Comparison of ENCODE assay signal across 14 cellular contexts in the genomic region with DNA sequence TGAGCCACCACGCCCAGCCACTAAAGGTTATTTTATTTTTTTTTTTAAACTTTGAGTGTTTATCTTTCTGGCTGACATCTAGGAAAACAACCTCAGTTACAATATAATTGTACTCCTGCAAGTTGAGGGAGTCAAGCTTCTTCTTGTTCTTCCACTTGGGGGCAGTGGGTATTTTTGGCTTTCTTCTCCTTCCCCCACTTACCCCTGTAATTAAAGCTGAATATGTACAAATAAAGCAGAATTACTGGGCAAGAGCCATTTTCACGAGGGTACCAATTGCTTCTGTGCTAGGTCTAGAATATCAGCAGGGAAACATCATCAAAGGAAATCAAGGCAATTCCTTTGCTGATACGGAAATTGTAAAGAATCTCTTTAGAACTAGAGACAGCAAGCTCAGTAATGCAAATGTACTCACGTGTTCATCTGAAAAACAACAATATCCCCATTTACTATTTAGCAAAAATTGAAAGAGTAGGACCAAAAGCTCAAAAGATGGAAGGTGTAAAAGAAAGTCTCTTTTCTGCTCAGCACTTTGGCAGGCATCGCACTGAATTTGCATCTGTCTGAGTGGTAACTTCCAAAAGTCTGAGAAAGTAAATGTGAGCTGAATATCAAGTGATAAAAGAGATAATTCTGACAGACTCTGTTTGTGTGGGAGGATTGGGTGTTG.
DNase-seq lines count a peak whose midpoint lies in the region; ATAC-seq, FAIRE-seq and TF ChIP-seq lines count a peak whose summit lies in the region.
"Had no signal": no experiment of that assay in that cellular context is flagged by ENCODE, and none has a peak within 500 bp of the region (broad histone marks: within the 10 kb centered on the region; RNA-seq: fewer than 3 reads in every experiment).

No MANE protein-coding gene starts in this region.

- no TSS peak for BruUV-seq in IMR-90 (replicated peaks; lab: Mats Ljungman, UMichigan)
- BruUV-seq in GM12878 (replicated peaks; lab: Mats Ljungman, UMichigan) = no TSS peak

- H3K27ac ChIP-seq in IMR-90 (ENCODE audit: insufficient read depth, low read length) = no peak overlapping the region
- peak overlapping the region; percentile 54 for H3K27ac ChIP-seq in GM12878 (ENCODE audit: control insufficient read depth, insufficient read depth)
- H3K27ac ChIP-seq in effector memory CD4-positive, alpha-beta T cell (ENCODE audit: insufficient read depth, low read length, poor library complexity, severe bottlenecking) = no peak overlapping the region
- no peak overlapping the region for H3K27ac ChIP-seq in upper lobe of left lung
- no peak overlapping the region for H3K27ac ChIP-seq in heart left ventricle
- H3K27ac ChIP-seq: C4-2B, stomach had no signal

- peak; percentile 57 for FAIRE-seq in GM12878 (lab: Jason Lieb, UNC)

- in situ Hi-C loops in IMR-90 (cut with MboI; ENCODE audit: low sequenced_read_pairs) (no loop called here), GM12878 (cut with MboI) (no loop called here)

- H2AK5ac ChIP-seq in IMR-90 (ENCODE audit: low read depth, low read length) = no peak overlapping the region

- no peak overlapping the region for H2BK20ac ChIP-seq in IMR-90 (ENCODE audit: low read depth, low read length)

- peaks cover 14 to 38% of the 10 kb centered on the region in 2 experiments for H3K79me1 ChIP-seq in IMR-90 (ENCODE audit: low read depth in 1 of 2, low read length in 2 of 2)

- H3K18ac ChIP-seq in IMR-90 (ENCODE audit: low read depth, low read length) = no peak overlapping the region

- H4K91ac ChIP-seq in IMR-90 (ENCODE audit: insufficient read depth, low read depth, low read length) = no peak overlapping the region

- intact Hi-C loops in IMR-90 (cut with micrococcal nuclease) (no loop called here), GM12878 (cut with micrococcal nuclease; ENCODE audit: unreplicated experiment) (loop anchor here (5.0 kb wide), 1 partner anchor 133 kb away; no protein-coding TSS in a partner anchor), heart left ventricle (cut with DNase I) (no loop called here)

- H3K36me3 ChIP-seq in IMR-90 (ENCODE audit: control insufficient read depth, insufficient read depth, low read length) = no peaks in the 10 kb centered on the region
- H3K36me3 ChIP-seq in GM12878 (ENCODE audit: control insufficient read depth in 2 of 2, insufficient read depth in 2 of 2, low read length in 1 of 2) = peaks cover 0 to 5% of the 10 kb centered on the region in 2 experiments; a peak in 2 of 4 replicates
- no peaks in the 10 kb centered on the region for H3K36me3 ChIP-seq in effector memory CD4-positive, alpha-beta T cell (ENCODE audit: control insufficient read depth, insufficient read depth, low read length)
- H3K36me3 ChIP-seq in upper lobe of left lung = no peaks in the 10 kb centered on the region
- H3K36me3 ChIP-seq in heart left ventricle = no peaks in the 10 kb centered on the region

- H3K4me3 ChIP-seq in IMR-90 (ENCODE audit: insufficient read depth, low read depth, low read length) = no peak overlapping the region
- H3K4me3 ChIP-seq in GM12878 = peak overlapping the region; percentile 29; the same call in 1 of the 2 replicates
- no peak overlapping the region for H3K4me3 ChIP-seq in effector memory CD4-positive, alpha-beta T cell (ENCODE audit: insufficient read depth, low read depth, low read length, poor library complexity, severe bottlenecking)
- no peak overlapping the region for H3K4me3 ChIP-seq in upper lobe of left lung
- no peak overlapping the region for H3K4me3 ChIP-seq in heart left ventricle
- H3K4me3 ChIP-seq: stomach had no signal

- no peak overlapping the region for H2BK120ac ChIP-seq in IMR-90 (ENCODE audit: low read depth, low read length)

- no peak overlapping the region for H2BK5ac ChIP-seq in IMR-90 (ENCODE audit: low read depth, low read length, poor library complexity, severe bottlenecking)

- H3K14ac ChIP-seq in IMR-90 (replicated peaks; ENCODE audit: low read depth, low read length) = 0 out of 2 replicates have a peak overlapping the region, but pooled peaks have one; percentile 50

- RAD21 ChIA-PET in GM12878 (lab: Charles Lee; ENCODE audit: unreplicated experiment) = interaction anchor here (0.7 to 4.6 kb wide), 20 partner anchors 12 to 180 kb away, joined by 3 to 72 read pairs (median 5); partner anchors contain the start of genes SUDS3 and TAOK3

- H3K79me2 ChIP-seq in GM12878 (ENCODE audit: control insufficient read depth, insufficient read depth, low read length) = peaks cover 50% of the 10 kb centered on the region

- DNase-seq in Ammon's horn (ENCODE audit: low spot score) (peak; percentile 75), IMR-90 (no peak), GM12878 (ENCODE audit: low read depth, low spot score) (no peak), middle frontal gyrus (ENCODE audit: extremely low spot score, low spot score) (peak; percentile 51), upper lobe of left lung (no peak), heart left ventricle (no peak)
- no peak for DNase-seq in effector memory CD4-positive, alpha-beta T cell
- no peak for DNase-seq in central memory CD4-positive, alpha-beta T cell
- DNase-seq: activated naive CD4-positive, alpha-beta T cell treated with anti-CD3 and anti-CD28 coated beads, Interleukin-2, amount 10 ng/mL, durations not matched to agents 7 days and 5 days; NCI-H1092 treated with DMSO at 0.1 percent for 48 hours; right cardiac atrium; stomach had no signal

- no peak overlapping the region for H2AFZ ChIP-seq in IMR-90 (replicated peaks; ENCODE audit: low read length, poor library complexity)
- peak overlapping the region; percentile 33 for H2AFZ ChIP-seq in GM12878 (ENCODE audit: control insufficient read depth, low read depth, low read length)

- ATAC-seq in IMR-90 (ENCODE audit: low read depth) (no peak), GM12878 (peak; percentile 26), upper lobe of left lung (ENCODE audit: low FRiP score in 2 of 2) (no peak), heart left ventricle (no peak)
- ATAC-seq: HCT116, right cardiac atrium had no signal

- no peak overlapping the region for H3K4ac ChIP-seq in IMR-90 (ENCODE audit: low read depth, low read length)

- no peak for TF ChIP-seq EP300 in GM12878 (IDR thresholded peaks at IDR 0.05; ENCODE audit: borderline replicate concordance in 1 of 2, control insufficient read depth in 1 of 2, low read depth in 2 of 2, low read length in 2 of 2)
- no peak for TF ChIP-seq EP300 in upper lobe of left lung (IDR thresholded peaks at IDR 0.05)

- H3K4me2 ChIP-seq in IMR-90 (ENCODE audit: low read depth, low read length) (no peak overlapping the region), GM12878 (ENCODE audit: control insufficient read depth, insufficient read depth) (peak overlapping the region; percentile 34; the same call in 1 of the 2 replicates)

- no peak overlapping the region for H2BK15ac ChIP-seq in IMR-90 (ENCODE audit: low read depth, low read length)

- H3K23ac ChIP-seq in IMR-90 (ENCODE audit: low read depth, low read length) = peak overlapping the region; percentile 60; the same call in 1 of the 2 replicates

- TF ChIP-seq RAD21 in IMR-90 (IDR thresholded peaks at IDR 0.05; ENCODE audit: low read length) (no peak), GM12878 (IDR thresholded peaks at IDR 0.05; ENCODE audit: insufficient read depth, low read depth, low read length) (peak; percentile 51)

- H3K27me3 ChIP-seq in IMR-90 (ENCODE audit: control insufficient read depth, insufficient read depth, low read length) (no peaks in the 10 kb centered on the region), GM12878 (replicated peaks in 1 of 2; ENCODE audit: control insufficient read depth in 2 of 2, insufficient read depth in 2 of 2, low read length in 1 of 2) (no peaks in the 10 kb centered on the region), upper lobe of left lung (no peaks in the 10 kb centered on the region), heart left ventricle (no peaks in the 10 kb centered on the region)
- H3K27me3 ChIP-seq in effector memory CD4-positive, alpha-beta T cell (replicated peaks; ENCODE audit: control insufficient read depth, insufficient read depth, low read length, poor library complexity, severe bottlenecking) = no peaks in the 10 kb centered on the region
- H3K27me3 ChIP-seq: stomach had no signal

- H4K20me1 ChIP-seq in IMR-90 (ENCODE audit: insufficient read depth, low read length) = no peaks in the 10 kb centered on the region
- H4K20me1 ChIP-seq in GM12878 (ENCODE audit: control insufficient read depth, insufficient read depth) = no peaks in the 10 kb centered on the region

- no peaks in the 10 kb centered on the region for H3K9me3 ChIP-seq in IMR-90 (ENCODE audit: control insufficient read depth, insufficient read depth, low read length)
- no peaks in the 10 kb centered on the region for H3K9me3 ChIP-seq in GM12878 (replicated peaks; ENCODE audit: control insufficient read depth, insufficient read depth, low read length)
- H3K9me3 ChIP-seq in effector memory CD4-positive, alpha-beta T cell (ENCODE audit: control insufficient read depth, low read length) = no peaks in the 10 kb centered on the region
- H3K9me3 ChIP-seq in upper lobe of left lung = no peaks in the 10 kb centered on the region
- H3K9me3 ChIP-seq in heart left ventricle = no peaks in the 10 kb centered on the region
- H3K9me3 ChIP-seq: stomach had no signal

- CTCF ChIA-PET in IMR-90 (lab: Yijun Ruan, JAX) = interaction anchor here (0.6 to 1.3 kb wide), 2 partner anchors 37 to 58 kb away, joined by 3 read pairs; no protein-coding TSS in a partner anchor
- CTCF ChIA-PET in GM12878 (lab: Yijun Ruan, JAX) = interaction anchor here (0.7 to 5.7 kb wide), 22 partner anchors 10 to 179 kb away, joined by 4 to 85 read pairs (median 5); partner anchors contain the start of genes SUDS3 and TAOK3

- SMC1A ChIA-PET in GM12878 (lab: Charles Lee; ENCODE audit: uncharacterized antibody, unreplicated experiment) = interaction anchor here (0.6 to 5.1 kb wide), 32 partner anchors 10 to 179 kb away, joined by 3 to 117 read pairs (median 5); partner anchors contain the start of genes SUDS3 and TAOK3

- TF ChIP-seq CTCF in IMR-90 (conservative IDR thresholded peaks at IDR 0.05; ENCODE audit: low read depth, low read length) (no peak), GM12878 (IDR thresholded peaks at IDR 0.05 in 2 of 3, conservative IDR thresholded peaks at IDR 0.05 in 1 of 3; ENCODE audit: control insufficient read depth in 2 of 3, extremely low read depth in 1 of 3, insufficient read depth in 1 of 3, low read depth in 3 of 3, low read length in 3 of 3) (peak in 1 of 3 experiments; percentile 3; a peak in 1 of 6 replicates), upper lobe of left lung (IDR thresholded peaks at IDR 0.05) (no peak), heart left ventricle (IDR thresholded peaks at IDR 0.05) (no peak)

- H3K9me1 ChIP-seq in IMR-90 (ENCODE audit: insufficient read depth, low read length) = no peaks in the 10 kb centered on the region

- H3K56ac ChIP-seq in IMR-90 (ENCODE audit: extremely low read depth, insufficient read depth, low read length) = no peak overlapping the region

- POLR2A ChIA-PET in IMR-90 (lab: Charles Lee; ENCODE audit: unreplicated experiment) = no interaction called here
- POLR2A ChIA-PET in GM12878 (lab: Charles Lee) = interaction anchor here (0.7 to 2.8 kb wide), 14 partner anchors 10 to 117 kb away, joined by 3 to 20 read pairs (median 4); partner anchors contain the start of genes SUDS3 and TAOK3

- TF ChIP-seq POLR2A in IMR-90 (IDR thresholded peaks at IDR 0.05; ENCODE audit: low read depth, low read length) (no peak), GM12878 (IDR thresholded peaks at IDR 0.05; ENCODE audit: low read depth, low read length) (no peak), upper lobe of left lung (IDR thresholded peaks at IDR 0.05) (no peak), heart left ventricle (IDR thresholded peaks at IDR 0.05) (no peak)

- dilution Hi-C loops in IMR-90 (cut with HindIII; ENCODE audit: low sequenced_read_pairs, unreplicated experiment) = no loop called here

- no peak overlapping the region for H2AK9ac ChIP-seq in IMR-90 (replicated peaks; ENCODE audit: low read depth, low read length, poor library complexity)

- no peak overlapping the region for H3K9ac ChIP-seq in IMR-90 (ENCODE audit: low read depth, low read length)
- H3K9ac ChIP-seq in GM12878 (ENCODE audit: control insufficient read depth, insufficient read depth, low read length) = no peak overlapping the region

- H4K8ac ChIP-seq in IMR-90 (ENCODE audit: low read depth in 2 of 2, low read length in 2 of 2) = peak overlapping the region in 1 of 2 experiments; percentile 8; a peak in 1 of 4 replicates

- WGBS in IMR-90 (ENCODE audit: extremely low coverage in 2 of 2, insufficient read length in 1 of 2), 2 experiments = 78% methylated on average over 1 of the region's 5 CpGs; no CpG with 5 or more reads in 1 of the 2 experiments
- WGBS in GM12878 (ENCODE audit: insufficient coverage, insufficient replicate concordance, low lambda C conversion rate, missing lambda C conversion rate) = 51% methylated on average over 5 of the region's 5 CpGs
- WGBS in upper lobe of left lung, 2 donors = 55 to 67% methylated on average over 5 of the region's 5 CpGs
- WGBS in heart left ventricle, 4 donors = 67 to 76% (median 70%) methylated on average over 5 of the region's 5 CpGs

- H3K4me1 ChIP-seq in IMR-90 (ENCODE audit: control insufficient read depth, insufficient read depth, low read length) (peaks cover 2% of the 10 kb centered on the region), GM12878 (ENCODE audit: control insufficient read depth, insufficient read depth, low read length) (peaks cover 27% of the 10 kb centered on the region), upper lobe of left lung (peaks cover 0 to 20% (median 12%) of the 10 kb centered on the region in 4 donors), heart left ventricle (peaks cover 0 to 19% (median 0%) of the 10 kb centered on the region in 12 donors)
- no peaks in the 10 kb centered on the region for H3K4me1 ChIP-seq in effector memory CD4-positive, alpha-beta T cell (ENCODE audit: control insufficient read depth, insufficient read depth, low read length, poor library complexity, severe bottlenecking)

- H4K5ac ChIP-seq in IMR-90 (ENCODE audit: low read depth, low read length) = no peak overlapping the region

Comparison
In these comparisons a context has a peak if more than half of its experiments do, and no peak if none do; other contexts are left out.
1. DNase-seq: peak in Ammon's horn (single experiment) and middle frontal gyrus (single experiment); none in IMR-90 (single experiment), GM12878 (single experiment), effector memory CD4-positive, alpha-beta T cell (0 of 3), upper lobe of left lung (0 of 2), heart left ventricle (0 of 5) and central memory CD4-positive, alpha-beta T cell (single experiment).